Comparison of ENCODE assay signal across 8 cellular contexts in genomic region chr4:165207431-165208321, GRCh38. TPM values are rescaled to one million over a fixed set of nuclear protein-coding genes. Genes with fewer than 3 reads are reported as not detected.
DNase-seq lines count a peak whose midpoint lies in the region; ATAC-seq, FAIRE-seq and TF ChIP-seq lines count a peak whose summit lies in the region.

Gene KLHL2, plus strand, starts transcription at chr4:165207561. Its CDS starts 316 bp downstream, at chr4:165207877.

- TF ChIP-seq POLR2A in prostate gland (IDR thresholded peaks at IDR 0.05), result peak; percentile 36

- intact Hi-C loops in heart right ventricle (cut with DNase I), result loop anchor here in 9 of 10 donors (5.0 to 10.0 kb wide), 3 partner anchors 73 to 120 kb away; partner anchors contain the start of gene MSMO1 (in 9 of the 9)
- intact Hi-C loops in prostate gland (cut with DNase I), result loop anchor here (1.0 kb wide), 1 partner anchor 119 kb away; no protein-coding TSS in a partner anchor

- H3K4me3 ChIP-seq in heart right ventricle (peak within 1 kb of the TSS; percentile 46 to 91 (median 84)), prostate gland (peak within 1 kb of the TSS; percentile 82 to 92)

- H3K4me1 ChIP-seq in heart right ventricle (peaks cover 4 to 68% (median 24%) of the 10 kb centered on the region in 9 donors), prostate gland (replicated peaks) (no peaks in the 10 kb centered on the region)

- ATAC-seq in GM21825 (IDR thresholded peaks at IDR 0.05; ENCODE audit: unreplicated experiment) (peak; percentile 90), heart right ventricle (peak; percentile 95 to 98 (median 96))

- H3K9me3 ChIP-seq in heart right ventricle (no peaks in the 10 kb centered on the region), prostate gland (no peaks in the 10 kb centered on the region)

- in situ Hi-C loops in G401 (cut with HindIII; ENCODE audit: low sequenced_read_pairs), result no loop called here

- peak in 1 of 9 donors; percentile 11 for TF ChIP-seq CTCF in heart right ventricle (IDR thresholded peaks at IDR 0.05)
- no peak for TF ChIP-seq CTCF in prostate gland (IDR thresholded peaks at IDR 0.05)

- H3K27ac ChIP-seq in adipose tissue (ENCODE audit: low read depth, low read length), result peak within 1 kb of the TSS; percentile 38
- H3K27ac ChIP-seq in heart right ventricle, result peak within 1 kb of the TSS; percentile 62 to 94 (median 86)
- H3K27ac ChIP-seq in prostate gland, result peak within 1 kb of the TSS; percentile 72 to 84

- H3K27me3 ChIP-seq in heart right ventricle (no peaks in the 10 kb centered on the region), prostate gland (replicated peaks; ENCODE audit: insufficient read depth) (no peaks in the 10 kb centered on the region)

- H3K36me3 ChIP-seq in heart right ventricle, result no peaks in the 10 kb centered on the region
- H3K36me3 ChIP-seq in prostate gland, result no peaks in the 10 kb centered on the region

- DNase-seq in G401 (ENCODE audit: low spot score) (peak; percentile 61), LHCN-M2 (ENCODE audit: low read depth) (peak; percentile 55), T follicular helper cell (ENCODE audit: low read depth) (peak; percentile 43), heart right ventricle (peak; percentile 82 to 85), prostate gland (ENCODE audit: low spot score) (peak; percentile 78), urothelium cell line (ENCODE audit: low spot score) (peak; percentile 83)

- no peak for FAIRE-seq in urothelium cell line (lab: Jason Lieb, UNC)

- 0 to 1% (median 1%) methylated on average over 72 to 116 of the region's 116 CpGs for WGBS in adipose tissue, 3 donors
- 0% methylated on average over 91 to 116 of the region's 116 CpGs for WGBS in heart right ventricle, 2 donors
- under 1% methylated on average over 63 of the region's 116 CpGs for WGBS in prostate gland

RNA-seq across cellular contexts. Expression of gene KLHL2, which starts in this region (rescaled TPM):
- 1.1 and 3.4 TPM in 2 replicates for total RNA-seq in G401 (2014; rRNA removed; shearing (Covaris generic))
- total RNA-seq in LHCN-M2 (2014; rRNA removed) (22.2 and 25.6 TPM in 2 replicates), heart right ventricle (10 to 100 TPM in 7 of 10 donors, 1 to 10 TPM in 3; 6.0 to 14.7 (median 10.9) TPM), prostate gland (10 to 100 TPM; 20.4 to 22.2 TPM)
- 5.3 TPM for polyA plus RNA-seq in LHCN-M2 (2012)
- polyA plus RNA-seq in adipose tissue (10 to 100 TPM in 2 of 3 donors, 1 to 10 TPM in 1; 5.6 to 28.3 (median 17.1) TPM), heart right ventricle (1 to 10 TPM; 6.1 to 9.1 TPM)

Comparison
In these comparisons a context has a peak if more than half of its experiments do, and no peak if none do; other contexts are left out.
1. Peak in every context shown above with its lines: DNase-seq, ATAC-seq, H3K4me3 ChIP-seq and H3K27ac ChIP-seq.